ENCODE assay signal across 4 cellular contexts in the genomic region with DNA sequence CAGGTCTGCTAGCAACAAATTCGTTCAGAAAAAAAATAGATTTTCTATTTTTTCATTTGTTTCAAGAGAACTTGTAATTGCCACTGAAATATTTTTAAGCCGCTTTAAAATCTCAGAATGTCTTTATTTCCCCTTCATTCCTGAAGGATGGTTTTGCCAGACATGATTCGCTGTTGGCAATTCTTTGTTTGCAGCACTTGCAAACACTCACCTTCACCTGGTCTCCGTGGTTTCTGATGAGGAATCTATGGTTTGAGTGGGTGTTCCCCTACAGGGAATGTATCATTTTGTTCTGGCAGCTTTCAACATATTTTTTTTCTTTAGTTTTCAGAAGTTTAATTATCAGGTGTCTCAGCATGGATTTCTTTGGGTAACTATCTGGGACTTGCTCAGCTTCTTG.
"Had no signal": no experiment of that assay in that cellular context is flagged by ENCODE, and none has a peak within 500 bp of the region (broad histone marks: within the 10 kb centered on the region; RNA-seq: fewer than 3 reads in every experiment).

No MANE protein-coding gene starts in this region.

- H3K4me3 Mint-ChIP-seq: GM23338, H9 had no signal

- H3K4me3 ChIP-seq: GM23338 had no signal

- H3K27ac Mint-ChIP-seq: GM23338, H9 had no signal

- ATAC-seq: GM23338 had no signal

- H3K4me2 ChIP-seq: GM23338 had no signal

- H3K4me1 Mint-ChIP-seq: GM23338 had no signal

- H2AFZ ChIP-seq: GM23338 had no signal

- H3K9me3 Mint-ChIP-seq: H9 had no signal

- DNase-seq: H9, HCEC 1CT, IMR-90 had no signal
